In the genomic region with DNA sequence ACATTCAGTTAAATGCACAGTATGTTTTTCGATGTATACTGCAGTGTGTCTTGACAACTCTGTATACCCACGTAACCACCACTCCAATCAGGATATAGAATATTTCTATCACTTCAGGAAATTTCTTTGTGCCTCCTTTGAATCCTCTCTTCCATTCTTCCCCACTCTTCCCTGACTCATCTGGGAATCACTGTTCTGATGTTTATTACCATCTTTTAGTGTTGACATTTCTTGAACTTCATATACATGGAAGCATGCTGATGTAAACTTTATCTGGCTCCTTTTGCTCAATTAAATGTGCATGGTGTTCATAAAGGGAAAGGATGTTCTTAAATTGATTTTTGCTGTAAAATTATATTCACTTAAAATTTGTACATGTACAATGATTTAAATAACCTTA, we compare ENCODE assay signal across 1 cellular context.
TF ChIP-seq lines count a peak whose summit lies in the region.

No MANE protein-coding gene starts in this region.

TF ChIP-seq in HCT116, 20 proteins besides CTCF, POLR2A, EP300 and RAD21 (continued from another document):
- TF ChIP-seq, protein P1, sequence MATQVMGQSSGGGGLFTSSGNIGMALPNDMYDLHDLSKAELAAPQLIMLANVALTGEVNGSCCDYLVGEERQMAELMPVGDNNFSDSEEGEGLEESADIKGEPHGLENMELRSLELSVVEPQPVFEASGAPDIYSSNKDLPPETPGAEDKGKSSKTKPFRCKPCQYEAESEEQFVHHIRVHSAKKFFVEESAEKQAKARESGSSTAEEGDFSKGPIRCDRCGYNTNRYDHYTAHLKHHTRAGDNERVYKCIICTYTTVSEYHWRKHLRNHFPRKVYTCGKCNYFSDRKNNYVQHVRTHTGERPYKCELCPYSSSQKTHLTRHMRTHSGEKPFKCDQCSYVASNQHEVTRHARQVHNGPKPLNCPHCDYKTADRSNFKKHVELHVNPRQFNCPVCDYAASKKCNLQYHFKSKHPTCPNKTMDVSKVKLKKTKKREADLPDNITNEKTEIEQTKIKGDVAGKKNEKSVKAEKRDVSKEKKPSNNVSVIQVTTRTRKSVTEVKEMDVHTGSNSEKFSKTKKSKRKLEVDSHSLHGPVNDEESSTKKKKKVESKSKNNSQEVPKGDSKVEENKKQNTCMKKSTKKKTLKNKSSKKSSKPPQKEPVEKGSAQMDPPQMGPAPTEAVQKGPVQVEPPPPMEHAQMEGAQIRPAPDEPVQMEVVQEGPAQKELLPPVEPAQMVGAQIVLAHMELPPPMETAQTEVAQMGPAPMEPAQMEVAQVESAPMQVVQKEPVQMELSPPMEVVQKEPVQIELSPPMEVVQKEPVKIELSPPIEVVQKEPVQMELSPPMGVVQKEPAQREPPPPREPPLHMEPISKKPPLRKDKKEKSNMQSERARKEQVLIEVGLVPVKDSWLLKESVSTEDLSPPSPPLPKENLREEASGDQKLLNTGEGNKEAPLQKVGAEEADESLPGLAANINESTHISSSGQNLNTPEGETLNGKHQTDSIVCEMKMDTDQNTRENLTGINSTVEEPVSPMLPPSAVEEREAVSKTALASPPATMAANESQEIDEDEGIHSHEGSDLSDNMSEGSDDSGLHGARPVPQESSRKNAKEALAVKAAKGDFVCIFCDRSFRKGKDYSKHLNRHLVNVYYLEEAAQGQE (IDR thresholded peaks at IDR 0.05; ENCODE audit: low read depth), result no peak
- no peak for TF ChIP-seq SRF (IDR thresholded peaks at IDR 0.05; ENCODE audit: low read depth)
- no peak for TF ChIP-seq EGR1 (IDR thresholded peaks at IDR 0.05; ENCODE audit: low read depth)
- no peak for TF ChIP-seq CBX3 (IDR thresholded peaks at IDR 0.05; ENCODE audit: low read depth)
- TF ChIP-seq ZNF274 (IDR thresholded peaks at IDR 0.05; ENCODE audit: low read depth, low read length), result no peak
- TF ChIP-seq, protein P2, sequence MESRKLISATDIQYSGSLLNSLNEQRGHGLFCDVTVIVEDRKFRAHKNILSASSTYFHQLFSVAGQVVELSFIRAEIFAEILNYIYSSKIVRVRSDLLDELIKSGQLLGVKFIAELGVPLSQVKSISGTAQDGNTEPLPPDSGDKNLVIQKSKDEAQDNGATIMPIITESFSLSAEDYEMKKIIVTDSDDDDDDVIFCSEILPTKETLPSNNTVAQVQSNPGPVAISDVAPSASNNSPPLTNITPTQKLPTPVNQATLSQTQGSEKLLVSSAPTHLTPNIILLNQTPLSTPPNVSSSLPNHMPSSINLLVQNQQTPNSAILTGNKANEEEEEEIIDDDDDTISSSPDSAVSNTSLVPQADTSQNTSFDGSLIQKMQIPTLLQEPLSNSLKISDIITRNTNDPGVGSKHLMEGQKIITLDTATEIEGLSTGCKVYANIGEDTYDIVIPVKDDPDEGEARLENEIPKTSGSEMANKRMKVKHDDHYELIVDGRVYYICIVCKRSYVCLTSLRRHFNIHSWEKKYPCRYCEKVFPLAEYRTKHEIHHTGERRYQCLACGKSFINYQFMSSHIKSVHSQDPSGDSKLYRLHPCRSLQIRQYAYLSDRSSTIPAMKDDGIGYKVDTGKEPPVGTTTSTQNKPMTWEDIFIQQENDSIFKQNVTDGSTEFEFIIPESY (IDR thresholded peaks at IDR 0.05; ENCODE audit: extremely low read depth, insufficient replicate concordance, low read length), result no peak
- no peak for TF ChIP-seq SIN3A (IDR thresholded peaks at IDR 0.05; ENCODE audit: low read depth)
- no peak for TF ChIP-seq POLR2AphosphoS5 (IDR thresholded peaks at IDR 0.05; ENCODE audit: low read depth, low read length)
- TF ChIP-seq, protein P3, sequence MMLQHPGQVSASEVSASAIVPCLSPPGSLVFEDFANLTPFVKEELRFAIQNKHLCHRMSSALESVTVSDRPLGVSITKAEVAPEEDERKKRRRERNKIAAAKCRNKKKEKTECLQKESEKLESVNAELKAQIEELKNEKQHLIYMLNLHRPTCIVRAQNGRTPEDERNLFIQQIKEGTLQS (IDR thresholded peaks at IDR 0.05), result no peak
- 0 out of 2 replicates have a peak, but pooled peaks have one; percentile 40 for TF ChIP-seq FOSL1 (IDR thresholded peaks at IDR 0.05; ENCODE audit: low read depth)
- no peak for TF ChIP-seq EZH2phosphoT487 (IDR thresholded peaks at IDR 0.05; ENCODE audit: borderline replicate concordance)
- no peak for TF ChIP-seq ZFX (IDR thresholded peaks at IDR 0.05)
- TF ChIP-seq SP1 (IDR thresholded peaks at IDR 0.05; ENCODE audit: low read depth), result peak; percentile 36; the same call in 1 of the 2 replicates
- TF ChIP-seq, protein P4, sequence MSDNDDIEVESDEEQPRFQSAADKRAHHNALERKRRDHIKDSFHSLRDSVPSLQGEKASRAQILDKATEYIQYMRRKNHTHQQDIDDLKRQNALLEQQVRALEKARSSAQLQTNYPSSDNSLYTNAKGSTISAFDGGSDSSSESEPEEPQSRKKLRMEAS (IDR thresholded peaks at IDR 0.05), result no peak
- TF ChIP-seq TCF7L2 (IDR thresholded peaks at IDR 0.05; ENCODE audit: borderline replicate concordance, extremely low read depth, insufficient read depth, insufficient read length), result no peak
- TF ChIP-seq ELF1 (IDR thresholded peaks at IDR 0.05; ENCODE audit: borderline replicate concordance, low read depth), result no peak
- TF ChIP-seq CEBPB (IDR thresholded peaks at IDR 0.05; ENCODE audit: low read depth), result no peak
- TF ChIP-seq JUND (IDR thresholded peaks at IDR 0.05), result 0 out of 2 replicates have a peak, but pooled peaks have one; percentile 30
- no peak for TF ChIP-seq YY1 (IDR thresholded peaks at IDR 0.05; ENCODE audit: extremely low read depth, insufficient replicate concordance, low read depth, low read length)
